In genomic region chr20:37095108-37095608, GRCh38 we compare ENCODE assay signal across 8 cellular contexts. TPM values are rescaled to one million over a fixed set of nuclear protein-coding genes. Genes with fewer than 3 reads are reported as not detected.
DNase-seq lines count a peak whose midpoint lies in the region; ATAC-seq, FAIRE-seq and TF ChIP-seq lines count a peak whose summit lies in the region.

No MANE protein-coding gene starts in this region.

- H3K4me3 Mint-ChIP-seq in activated T-cell treated with anti-CD3 and anti-CD28 coated beads, Interleukin-2, amount 50 U/mL, for 4 hours: peak overlapping the region; percentile 98

- in situ Hi-C loops in HAP-1 (cut with MboI; ENCODE audit: low sequenced_read_pairs): no loop called here

- H3K36me3 Mint-ChIP-seq in activated T-cell treated with anti-CD3 and anti-CD28 coated beads, Interleukin-2, amount 50 U/mL, for 4 hours (ENCODE audit: insufficient read depth): peaks cover 10% of the 10 kb centered on the region

- H3K27me3 Mint-ChIP-seq in activated T-cell treated with anti-CD3 and anti-CD28 coated beads, Interleukin-2, amount 50 U/mL, for 4 hours (ENCODE audit: low read depth): no peaks in the 10 kb centered on the region

- DNase-seq in HAP-1 (ENCODE audit: low spot score in 2 of 2) (peak; percentile 12 to 46), NCI-H345 treated with DMSO at 0.1 percent for 48 hours (lab: John Stamatoyannopoulos, UW; ENCODE audit: unreplicated experiment) (peak; percentile 47), foreskin melanocyte (peak; percentile 15), pancreas (peak in 3 of 6 donors; percentile 4 to 22 (median 21)), ureter (ENCODE audit: low spot score) (no peak), GM19240 (ENCODE audit: insufficient read length, low spot score) (no peak)
- peak; percentile 28 for DNase-seq in activated T-cell treated with anti-CD3 and anti-CD28 coated beads, Interleukin-2, amount 50 U/mL, for 4 hours

- 1 to 2% methylated on average over 19 of the region's 19 CpGs for WGBS in pancreas, 2 donors

- H3K9me3 ChIP-seq in HAP-1 (no peaks in the 10 kb centered on the region), pancreas (no peaks in the 10 kb centered on the region)

- ATAC-seq in activated T-cell treated with anti-CD3 and anti-CD28 coated beads, Interleukin-2, amount 50 U/mL, for 4 hours: peak; percentile 35 to 44
- ATAC-seq in pancreas: peak; percentile 26 to 60 (median 43)

- TF ChIP-seq CTCF in pancreas (IDR thresholded peaks at IDR 0.05): no peak

- H3K36me3 ChIP-seq in HAP-1 (replicated peaks) (peaks cover 30% of the 10 kb centered on the region), pancreas (no peaks in the 10 kb centered on the region)

- H3K27ac ChIP-seq in pancreas: peak overlapping the region in 3 of 4 donors; percentile 38 to 59 (median 53)

- no peaks in the 10 kb centered on the region for H3K27me3 ChIP-seq in HAP-1 (ENCODE audit: low read depth)
- H3K27me3 ChIP-seq in pancreas: no peaks in the 10 kb centered on the region

- H3K4me1 Mint-ChIP-seq in activated T-cell treated with anti-CD3 and anti-CD28 coated beads, Interleukin-2, amount 50 U/mL, for 4 hours (ENCODE audit: low read depth): peaks cover 31% of the 10 kb centered on the region

- intact Hi-C loops in pancreas (cut with DNase I): no loop called here

- FAIRE-seq in pancreas (lab: Jason Lieb, UNC): no peak

- H3K4me1 ChIP-seq in HAP-1: peaks cover 21% of the 10 kb centered on the region
- no peaks in the 10 kb centered on the region for H3K4me1 ChIP-seq in pancreas

- no peaks in the 10 kb centered on the region for H3K9me3 Mint-ChIP-seq in activated T-cell treated with anti-CD3 and anti-CD28 coated beads, Interleukin-2, amount 50 U/mL, for 4 hours

- H3K4me3 ChIP-seq in GM08714 (ENCODE audit: low read length): peak overlapping the region; percentile 68
- H3K4me3 ChIP-seq in HAP-1: peak overlapping the region; percentile 57
- H3K4me3 ChIP-seq in pancreas: peak overlapping the region; percentile 64 to 94 (median 78)

RNA-seq across cellular contexts. Expression of gene RBL1, which starts 0.6 kb away (rescaled TPM):
- 10 to 100 TPM; 53.9 to 57.2 (median 54.2) TPM for total RNA-seq in activated T-cell treated with anti-CD3 and anti-CD28 coated beads, Interleukin-2, amount 50 U/mL, for 4 hours
- total RNA-seq in pancreas: 1 to 10 TPM; 2.5 to 4.3 (median 3.8) TPM
- 1 to 10 TPM; 1.1 to 1.4 TPM for polyA plus RNA-seq in pancreas
- total RNA-seq in ureter: 8.1 TPM

Comparison
In these comparisons a context has a peak if more than half of its experiments do, and no peak if none do; other contexts are left out.
1. DNase-seq: peak in HAP-1 (2 of 2), NCI-H345 treated with DMSO at 0.1 percent for 48 hours (single experiment), activated T-cell treated with anti-CD3 and anti-CD28 coated beads, Interleukin-2, amount 50 U/mL, for 4 hours (single experiment) and foreskin melanocyte (single experiment); none in ureter (single experiment) and GM19240 (single experiment).
2. Peak in every context shown above with its lines, with median percentiles within 50 percentile points of each other: H3K4me3 ChIP-seq.